In genomic region chr20:380763-381580, GRCh38 we compare ENCODE assay signal across 8 cellular contexts. TPM values are rescaled to one million over a fixed set of nuclear protein-coding genes. Genes with fewer than 3 reads are reported as not detected.
A peak's percentile ranks its signal among the peaks of the same experiment; 100 is the strongest.
DNase-seq lines count a peak whose midpoint lies in the region; ATAC-seq and TF ChIP-seq lines count a peak whose summit lies in the region.

No MANE protein-coding gene starts in this region.

- TF ChIP-seq POLR2A in tibial nerve (IDR thresholded peaks at IDR 0.05), result no peak

- H3K9ac ChIP-seq in BLaER1 (peak overlapping the region; percentile 83), PC-3 (ENCODE audit: low read length) (peak overlapping the region; percentile 96)

- TF ChIP-seq EP300 in tibial nerve (IDR thresholded peaks at IDR 0.05), result peak in 1 of 2 donors; percentile 37

- peak overlapping the region; percentile 82 for H2AFZ ChIP-seq in PC-3 (ENCODE audit: low read length)

- CTCF ChIA-PET in PC-3 (lab: Charles Lee), result interaction anchor here (0.7 to 1.3 kb wide), 4 partner anchors 9 to 54 kb away, joined by 3 to 25 read pairs (median 6); no protein-coding TSS in a partner anchor

- H3K9me3 ChIP-seq in BLaER1, result no peaks in the 10 kb centered on the region
- H3K9me3 ChIP-seq in PC-3 (ENCODE audit: low read length), result no peaks in the 10 kb centered on the region
- H3K9me3 ChIP-seq in tibial nerve, result no peaks in the 10 kb centered on the region

- H3K27me3 ChIP-seq in BLaER1 (no peaks in the 10 kb centered on the region), PC-3 (ENCODE audit: low read length) (no peaks in the 10 kb centered on the region), tibial nerve (peaks cover 0 to 4% of the 10 kb centered on the region in 2 donors)

- H3K9me2 ChIP-seq in PC-3 (replicated peaks; ENCODE audit: low read length), result no peaks in the 10 kb centered on the region

- POLR2A ChIA-PET in PC-3 (lab: Charles Lee; ENCODE audit: unreplicated experiment), result interaction anchor here (0.6 to 1.8 kb wide), 8 partner anchors 9 to 102 kb away, joined by 3 to 26 read pairs (median 10); no protein-coding TSS in a partner anchor

- H3K79me2 ChIP-seq in PC-3 (ENCODE audit: low read length), result peaks cover 67% of the 10 kb centered on the region

- H3K4me2 ChIP-seq in BLaER1, result peak overlapping the region; percentile 78
- peak overlapping the region; percentile 93 for H3K4me2 ChIP-seq in PC-3 (ENCODE audit: low read length)

- BruUV-seq in PC-3 (replicated peaks; lab: Mats Ljungman, UMichigan), result no TSS peak

- H3K4me3 ChIP-seq in BLaER1 (peak overlapping the region; percentile 79), PC-3 (ENCODE audit: low read length) (peak overlapping the region; percentile 80), fibroblast of pulmonary artery (replicated peaks; ENCODE audit: low read depth, low read length) (peak overlapping the region; percentile 67), tibial nerve (peak overlapping the region; percentile 51 to 75 (median 64))

- no peaks in the 10 kb centered on the region for H3F3A ChIP-seq in PC-3 (ENCODE audit: low read length, unreplicated experiment)

- peaks cover 40% of the 10 kb centered on the region for H4K20me1 ChIP-seq in BLaER1
- peaks cover 22% of the 10 kb centered on the region for H4K20me1 ChIP-seq in PC-3 (ENCODE audit: low read length)

- H3K36me3 ChIP-seq in BLaER1 (peaks cover 15% of the 10 kb centered on the region; the same call in 1 of the 2 replicates), PC-3 (ENCODE audit: low read depth, low read length) (peaks cover 21% of the 10 kb centered on the region; the same call in 1 of the 2 replicates), tibial nerve (no peaks in the 10 kb centered on the region)

- WGBS in tibial nerve, 2 donors, result 1% methylated on average over 32 to 63 of the region's 93 CpGs

- ATAC-seq in GM19035 (IDR thresholded peaks at IDR 0.05; ENCODE audit: unreplicated experiment) (peak; percentile 63), HG03280 (IDR thresholded peaks at IDR 0.05; ENCODE audit: unreplicated experiment) (peak; percentile 57), PC-3 (peak; percentile 60), omental fat pad (ENCODE audit: low FRiP score) (peak; percentile 73)

- H3K27ac ChIP-seq in BLaER1 (peak overlapping the region; percentile 82), PC-3 (ENCODE audit: low read length) (peak overlapping the region; percentile 85), tibial nerve (peak overlapping the region; percentile 44 to 82 (median 71))

- H3K4me1 ChIP-seq in BLaER1 (peaks cover 17% of the 10 kb centered on the region), PC-3 (ENCODE audit: insufficient read depth, low read length) (peaks cover 36% of the 10 kb centered on the region), tibial nerve (peaks cover 0 to 25% (median 2%) of the 10 kb centered on the region in 4 donors)

- peak; percentile 33; the same call in 1 of the 2 replicates for TF ChIP-seq CTCF in PC-3 (conservative IDR thresholded peaks at IDR 0.05; ENCODE audit: low read depth, low read length)
- peak; percentile 5 for TF ChIP-seq CTCF in fibroblast of pulmonary artery (IDR thresholded peaks at IDR 0.05; ENCODE audit: low read length, missing control alignments)
- TF ChIP-seq CTCF in omental fat pad (IDR thresholded peaks at IDR 0.05), result no peak
- no peak for TF ChIP-seq CTCF in tibial nerve (IDR thresholded peaks at IDR 0.05)

- intact Hi-C loops in PC-3 (cut with micrococcal nuclease), result no loop called here

- DNase-seq in PC-3 (peak; percentile 76), activated T-helper 1 cell treated with Interleukin-2 at 50 U/mL for 16 hours (ENCODE audit: low read depth) (peak; percentile 48), fibroblast of pulmonary artery (ENCODE audit: low read depth) (peak; percentile 69), omental fat pad (ENCODE audit: low spot score) (no peak), tibial nerve (ENCODE audit: low spot score in 2 of 2) (no peak)

RNA-seq across cellular contexts. Expression of gene TRIB3, which starts 0.4 kb away (rescaled TPM):
- 160 and 193 TPM in 2 replicates for total RNA-seq in PC-3 (2014; rRNA removed)
- 10 to 100 TPM in 1 of 4 donors, 1 to 10 TPM in 3; 5.5 to 10.6 (median 6.2) TPM for total RNA-seq in omental fat pad
- 10 to 100 TPM in 1 of 4 donors, 1 to 10 TPM in 3; 4.5 to 10.5 (median 5.9) TPM for total RNA-seq in tibial nerve

RNA-seq across cellular contexts. Expression of gene RBCK1, which starts 27.1 kb away (rescaled TPM):
- total RNA-seq in PC-3 (2014; rRNA removed), result 115 and 137 TPM in 2 replicates
- total RNA-seq in omental fat pad, result 10 to 100 TPM; 49.9 to 88.1 (median 52.9) TPM
- 100 to 1,000 TPM in 3 of 4 donors, 10 to 100 TPM in 1; 93.5 to 149 (median 118) TPM for total RNA-seq in tibial nerve

RNA-seq across cellular contexts. Expression of gene NRSN2, which starts 34.1 kb away (rescaled TPM):
- total RNA-seq in PC-3 (2014; rRNA removed) (50.7 and 55.7 TPM in 2 replicates), omental fat pad (10 to 100 TPM; 12.6 to 19.1 (median 15.8) TPM), tibial nerve (10 to 100 TPM; 20.6 to 34.1 (median 26.2) TPM)

RNA-seq across cellular contexts. Expression of gene SOX12, which starts 55.6 kb away (rescaled TPM):
- total RNA-seq in PC-3 (2014; rRNA removed), result 13.8 and 18.7 TPM in 2 replicates
- 1 to 10 TPM; 2.0 to 3.3 (median 2.5) TPM for total RNA-seq in omental fat pad
- 1 to 10 TPM; 4.6 to 9.8 (median 8.6) TPM for total RNA-seq in tibial nerve

Comparison
In these comparisons a context has a peak if more than half of its experiments do, and no peak if none do; other contexts are left out.
1. DNase-seq: peak in PC-3 (single experiment), activated T-helper 1 cell treated with Interleukin-2 at 50 U/mL for 16 hours (single experiment) and fibroblast of pulmonary artery (single experiment); none in omental fat pad (single experiment) and tibial nerve (0 of 2).
2. CTCF ChIP-seq: peak in PC-3 (single experiment) and fibroblast of pulmonary artery (single experiment); none in omental fat pad (0 of 3) and tibial nerve (0 of 5).
3. RNA of gene TRIB3, which starts 0.4 kb away (total RNA-seq): 160 to 193 TPM in PC-3; 5.5 to 10.6 TPM in omental fat pad and 4.5 to 10.5 TPM in tibial nerve; every median in the first group is over 10 times any median in the second.
4. Peak in every context shown above with its lines, with median percentiles within 50 percentile points of each other: H3K27ac ChIP-seq, H3K4me3 ChIP-seq and ATAC-seq.